In genomic region chr7:7263297-7264230, GRCh38 we compare ENCODE assay signal across 17 cellular contexts.
"Had no signal": no experiment of that assay in that cellular context is flagged by ENCODE, and none has a peak within 500 bp of the region (broad histone marks: within the 10 kb centered on the region; RNA-seq: fewer than 3 reads in every experiment).

No MANE protein-coding gene starts in this region.

- H3K79me2 ChIP-seq: hepatocyte had no signal

- H3K27me3 ChIP-seq: dorsolateral prefrontal cortex, esophagus squamous epithelium, gastroesophageal sphincter, hepatocyte, right atrium auricular region, thyroid gland, upper lobe of left lung, uterus had no signal

- H3K4me2 ChIP-seq: hepatocyte, smooth muscle cell had no signal

- H3K9me3 ChIP-seq: thyroid gland, upper lobe of left lung had no signal

- H2AFZ ChIP-seq: hepatocyte had no signal

- ATAC-seq: gastroesophageal sphincter, mucosa of descending colon had no signal

- H3K4me1 Mint-ChIP-seq: nephron had no signal

- H3K27ac ChIP-seq: esophagus squamous epithelium, gastroesophageal sphincter, hepatocyte, right atrium auricular region, thyroid gland, upper lobe of left lung, uterus had no signal

- H3K4me1 ChIP-seq: esophagus squamous epithelium, gastroesophageal sphincter, uterus had no signal

- H3K27ac Mint-ChIP-seq: nephron had no signal

- H3K4me3 ChIP-seq: dorsolateral prefrontal cortex, esophagus squamous epithelium, gastroesophageal sphincter, hepatocyte, mucosa of descending colon, right atrium auricular region, smooth muscle cell, thyroid gland, upper lobe of left lung, uterus had no signal

- H3K27me3 Mint-ChIP-seq: central memory CD8-positive, alpha-beta T cell had no signal

- H3K36me3 ChIP-seq: esophagus squamous epithelium, gastroesophageal sphincter, right atrium auricular region, thyroid gland, upper lobe of left lung, uterus had no signal

- DNase-seq: cortex of kidney; dorsolateral prefrontal cortex; effector CD8-positive, alpha-beta T cell; esophagus squamous epithelium; mammary epithelial cell; mucosa of descending colon; stimulated activated CD4-positive, alpha-beta T cell treated with anti-CD3 and anti-CD28 coated beads, Interleukin-2, amount 100 ng/mL, for 48 hours; stimulated activated naive CD4-positive, alpha-beta T cell treated with Interleukin-2 at 50 U/mL for 16 hours; thyroid gland; upper lobe of left lung; uterus had no signal

- H3K4me3 Mint-ChIP-seq: central memory CD8-positive, alpha-beta T cell; nephron had no signal
